8 cellular contexts compared by ENCODE assay signal in genomic region chrX:20265726-20266681, GRCh38. TPM values are rescaled to one million over a fixed set of nuclear protein-coding genes. Genes with fewer than 3 reads are reported as not detected.
A peak's percentile ranks its signal among the peaks of the same experiment; 100 is the strongest.
DNase-seq lines count a peak whose midpoint lies in the region; ATAC-seq and TF ChIP-seq lines count a peak whose summit lies in the region.

No MANE protein-coding gene starts in this region.

- no peak for TF ChIP-seq CTCF in AG04449 (IDR thresholded peaks at IDR 0.05; ENCODE audit: insufficient read depth, low read length, missing control alignments)
- no peak for TF ChIP-seq CTCF in chondrocyte (IDR thresholded peaks at IDR 0.05)

- DNase-seq in AG04449 (ENCODE audit: low read depth, low spot score) (no peak), UCSD-AML1 (lab: John Stamatoyannopoulos, UW; ENCODE audit: unreplicated experiment) (peak; percentile 24), chondrocyte (ENCODE audit: low spot score) (no peak), left lobe of liver (ENCODE audit: low spot score) (peak; percentile 47), NCI-H1105 (lab: John Stamatoyannopoulos, UW) (no peak)
- DNase-seq in stimulated activated naive B cell treated with anti-CD40 and anti-IgM and Interleukin-4, amounts not matched to agents 10 μg/mL and 1 μg/mL and 100 μg/mL, for 72 hours = peak; percentile 9

- no peaks in the 10 kb centered on the region for H3K36me3 Mint-ChIP-seq in chondrocyte (ENCODE audit: low read depth)
- peaks cover 8% of the 10 kb centered on the region in 2 donors for H3K36me3 Mint-ChIP-seq in stimulated activated naive B cell treated with anti-CD40 and anti-IgM and Interleukin-4, amounts not matched to agents 10 μg/mL and 1 μg/mL and 100 μg/mL, for 72 hours

- peak overlapping the region; percentile 87 for H3K4me3 Mint-ChIP-seq in chondrocyte (ENCODE audit: unreplicated experiment)
- H3K4me3 Mint-ChIP-seq in stimulated activated naive B cell treated with anti-CD40 and anti-IgM and Interleukin-4, amounts not matched to agents 10 μg/mL and 1 μg/mL and 100 μg/mL, for 72 hours = peak overlapping the region; percentile 88 to 96

- H3K4me3 ChIP-seq in AG04449 (ENCODE audit: low read depth, low read length) = peak overlapping the region; percentile 65

- H3K27me3 Mint-ChIP-seq in chondrocyte (ENCODE audit: low read depth) = no peaks in the 10 kb centered on the region
- no peaks in the 10 kb centered on the region for H3K27me3 Mint-ChIP-seq in stimulated activated naive B cell treated with anti-CD40 and anti-IgM and Interleukin-4, amounts not matched to agents 10 μg/mL and 1 μg/mL and 100 μg/mL, for 72 hours

- CTCF ChIA-PET in AG04449 (lab: Yijun Ruan, JAX) = no interaction called here

- ATAC-seq in GM18909 (IDR thresholded peaks at IDR 0.05; ENCODE audit: poor library complexity, unreplicated experiment) (peak; percentile 11), HG03342 (IDR thresholded peaks at IDR 0.05; ENCODE audit: unreplicated experiment) (peak; percentile 21), left lobe of liver (peak; percentile 2)
- peak; percentile 25 to 30 for ATAC-seq in stimulated activated naive B cell treated with anti-CD40 and anti-IgM and Interleukin-4, amounts not matched to agents 10 μg/mL and 1 μg/mL and 100 μg/mL, for 72 hours (replicated peaks)

- no peaks in the 10 kb centered on the region for H3K9me3 Mint-ChIP-seq in chondrocyte (ENCODE audit: low read depth)
- no peaks in the 10 kb centered on the region for H3K9me3 Mint-ChIP-seq in stimulated activated naive B cell treated with anti-CD40 and anti-IgM and Interleukin-4, amounts not matched to agents 10 μg/mL and 1 μg/mL and 100 μg/mL, for 72 hours

- peak overlapping the region; percentile 95 for H3K27ac Mint-ChIP-seq in chondrocyte (ENCODE audit: unreplicated experiment)
- H3K27ac Mint-ChIP-seq in stimulated activated naive B cell treated with anti-CD40 and anti-IgM and Interleukin-4, amounts not matched to agents 10 μg/mL and 1 μg/mL and 100 μg/mL, for 72 hours = peak overlapping the region; percentile 97

- POLR2A ChIA-PET in AG04449 (lab: Yijun Ruan, JAX) = no interaction called here

- H3K4me1 Mint-ChIP-seq in chondrocyte (ENCODE audit: low read depth) = peaks cover 12% of the 10 kb centered on the region
- H3K4me1 Mint-ChIP-seq in stimulated activated naive B cell treated with anti-CD40 and anti-IgM and Interleukin-4, amounts not matched to agents 10 μg/mL and 1 μg/mL and 100 μg/mL, for 72 hours = peaks cover 9 to 14% of the 10 kb centered on the region in 2 donors

RNA-seq across cellular contexts. Expression of gene RPS6KA3, which starts 0.7 kb away (rescaled TPM):
- total RNA-seq in chondrocyte (18.4 to 19.5 TPM (median 18.8 TPM) in 3 replicates), left lobe of liver (35.9 TPM)

Comparison
In these comparisons a context has a peak if more than half of its experiments do, and no peak if none do; other contexts are left out.
1. DNase-seq: peak in UCSD-AML1 (single experiment), left lobe of liver (single experiment) and stimulated activated naive B cell treated with anti-CD40 and anti-IgM and Interleukin-4, amounts not matched to agents 10 μg/mL and 1 μg/mL and 100 μg/mL, for 72 hours (single experiment); none in AG04449 (single experiment), chondrocyte (single experiment) and NCI-H1105 (single experiment).
2. Peak in every context shown above with its lines, with median percentiles within 50 percentile points of each other: ATAC-seq.